Comparison of ENCODE assay signal across 1 cellular context in genomic region chr1:53317651-53318539, GRCh38.
TF ChIP-seq lines count a peak whose summit lies in the region.

No MANE protein-coding gene starts in this region.

TF ChIP-seq in WTC11, 78 proteins besides CTCF, POLR2A, EP300 and RAD21 (continued from another document):
- TF ChIP-seq PRDM15 (CRISPR knock-in tag; IDR thresholded peaks at IDR 0.05): no peak
- no peak for TF ChIP-seq USF2 (CRISPR knock-in tag; IDR thresholded peaks at IDR 0.05)
- TF ChIP-seq ESRRA (CRISPR knock-in tag; IDR thresholded peaks at IDR 0.05; ENCODE audit: borderline replicate concordance): no peak
- no peak for TF ChIP-seq TP53 (CRISPR knock-in tag; IDR thresholded peaks at IDR 0.05)
- no peak for TF ChIP-seq ZNF423 (CRISPR knock-in tag; IDR thresholded peaks at IDR 0.05)
- TF ChIP-seq CREB1 (CRISPR knock-in tag; IDR thresholded peaks at IDR 0.05): no peak
